1 cellular context compared by ENCODE assay signal in the genomic region with DNA sequence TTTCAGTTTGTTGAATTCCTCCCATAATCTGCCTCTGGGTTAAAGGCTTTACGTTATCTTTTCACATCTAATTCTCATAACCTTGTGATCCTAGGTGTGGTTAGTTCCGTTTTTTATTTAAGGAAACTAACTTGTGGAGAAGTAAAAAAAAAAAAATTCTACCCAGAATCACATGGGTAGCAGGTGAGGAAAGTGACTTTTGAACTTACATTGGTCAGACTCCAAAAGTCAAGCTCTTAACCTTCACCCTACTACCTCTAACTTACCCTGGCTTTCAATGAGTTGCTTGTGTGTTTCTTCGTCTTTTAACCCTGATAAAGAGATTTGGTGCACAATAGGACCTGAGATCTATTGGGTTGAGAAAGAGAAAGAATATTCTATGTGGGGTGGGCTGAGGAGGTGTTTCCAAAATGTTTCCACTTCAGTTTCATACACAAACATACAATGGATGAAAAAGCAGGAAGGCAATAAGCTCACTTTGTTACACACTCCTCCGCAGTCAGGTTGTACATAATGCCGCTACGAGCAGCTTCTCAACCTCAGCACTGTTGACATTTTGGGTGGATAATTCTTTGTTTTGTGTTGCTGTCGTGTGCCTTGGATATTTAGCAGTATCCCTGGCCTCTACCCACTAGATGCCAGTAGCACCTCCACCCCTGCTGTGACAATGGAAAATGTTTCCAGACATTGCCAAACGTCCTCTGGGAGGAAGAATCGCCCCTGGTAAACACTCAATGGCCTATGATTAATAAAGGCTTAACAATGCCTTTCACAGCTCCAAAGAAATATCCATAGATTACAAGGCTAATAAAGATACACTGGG.
TF ChIP-seq lines count a peak whose summit lies in the region.

No MANE protein-coding gene starts in this region.

TF ChIP-seq in HepG2, 621 proteins besides CTCF, POLR2A, EP300 and RAD21 (continued from another document and continues in another):
- TF ChIP-seq, protein P1, sequence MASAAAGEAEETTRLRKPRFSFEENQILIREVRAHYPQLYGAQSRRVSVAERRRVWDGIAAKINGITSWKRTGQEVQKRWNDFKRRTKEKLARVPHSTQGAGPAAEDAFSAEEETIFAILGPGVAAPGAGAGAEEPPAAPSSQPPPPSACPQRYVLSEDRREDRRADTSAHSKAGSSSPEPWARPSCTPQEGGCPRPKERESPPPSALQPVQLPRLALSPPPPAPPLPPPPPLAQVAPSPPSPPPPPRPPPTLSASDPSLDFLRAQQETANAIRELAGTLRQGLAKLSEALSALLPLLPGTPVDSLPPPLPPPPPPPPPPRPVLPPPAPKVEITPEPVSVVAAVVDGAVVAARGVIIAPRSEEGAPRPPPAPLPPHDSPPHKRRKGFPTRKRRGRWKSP (CRISPR knock-in tag; IDR thresholded peaks at IDR 0.05) = peak; percentile 45; the same call in 1 of the 2 replicates
- TF ChIP-seq, protein P2, sequence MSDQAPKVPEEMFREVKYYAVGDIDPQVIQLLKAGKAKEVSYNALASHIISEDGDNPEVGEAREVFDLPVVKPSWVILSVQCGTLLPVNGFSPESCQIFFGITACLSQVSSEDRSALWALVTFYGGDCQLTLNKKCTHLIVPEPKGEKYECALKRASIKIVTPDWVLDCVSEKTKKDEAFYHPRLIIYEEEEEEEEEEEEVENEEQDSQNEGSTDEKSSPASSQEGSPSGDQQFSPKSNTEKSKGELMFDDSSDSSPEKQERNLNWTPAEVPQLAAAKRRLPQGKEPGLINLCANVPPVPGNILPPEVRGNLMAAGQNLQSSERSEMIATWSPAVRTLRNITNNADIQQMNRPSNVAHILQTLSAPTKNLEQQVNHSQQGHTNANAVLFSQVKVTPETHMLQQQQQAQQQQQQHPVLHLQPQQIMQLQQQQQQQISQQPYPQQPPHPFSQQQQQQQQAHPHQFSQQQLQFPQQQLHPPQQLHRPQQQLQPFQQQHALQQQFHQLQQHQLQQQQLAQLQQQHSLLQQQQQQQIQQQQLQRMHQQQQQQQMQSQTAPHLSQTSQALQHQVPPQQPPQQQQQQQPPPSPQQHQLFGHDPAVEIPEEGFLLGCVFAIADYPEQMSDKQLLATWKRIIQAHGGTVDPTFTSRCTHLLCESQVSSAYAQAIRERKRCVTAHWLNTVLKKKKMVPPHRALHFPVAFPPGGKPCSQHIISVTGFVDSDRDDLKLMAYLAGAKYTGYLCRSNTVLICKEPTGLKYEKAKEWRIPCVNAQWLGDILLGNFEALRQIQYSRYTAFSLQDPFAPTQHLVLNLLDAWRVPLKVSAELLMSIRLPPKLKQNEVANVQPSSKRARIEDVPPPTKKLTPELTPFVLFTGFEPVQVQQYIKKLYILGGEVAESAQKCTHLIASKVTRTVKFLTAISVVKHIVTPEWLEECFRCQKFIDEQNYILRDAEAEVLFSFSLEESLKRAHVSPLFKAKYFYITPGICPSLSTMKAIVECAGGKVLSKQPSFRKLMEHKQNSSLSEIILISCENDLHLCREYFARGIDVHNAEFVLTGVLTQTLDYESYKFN (CRISPR knock-in tag; conservative IDR thresholded peaks at IDR 0.05) = peak; percentile 90
- TF ChIP-seq ESRRA (CRISPR knock-in tag; IDR thresholded peaks at IDR 0.05; ENCODE audit: low read depth) = peak; percentile 89; the same call in 1 of the 2 replicates
- TF ChIP-seq ZNF652 (CRISPR knock-in tag; IDR thresholded peaks at IDR 0.05; ENCODE audit: borderline replicate concordance, low read depth) = 0 out of 2 replicates have a peak, but pooled peaks have one; percentile 38
- TF ChIP-seq ZFP37 (CRISPR knock-in tag; IDR thresholded peaks at IDR 0.05; ENCODE audit: borderline replicate concordance) = no peak
- TF ChIP-seq, protein P3, sequence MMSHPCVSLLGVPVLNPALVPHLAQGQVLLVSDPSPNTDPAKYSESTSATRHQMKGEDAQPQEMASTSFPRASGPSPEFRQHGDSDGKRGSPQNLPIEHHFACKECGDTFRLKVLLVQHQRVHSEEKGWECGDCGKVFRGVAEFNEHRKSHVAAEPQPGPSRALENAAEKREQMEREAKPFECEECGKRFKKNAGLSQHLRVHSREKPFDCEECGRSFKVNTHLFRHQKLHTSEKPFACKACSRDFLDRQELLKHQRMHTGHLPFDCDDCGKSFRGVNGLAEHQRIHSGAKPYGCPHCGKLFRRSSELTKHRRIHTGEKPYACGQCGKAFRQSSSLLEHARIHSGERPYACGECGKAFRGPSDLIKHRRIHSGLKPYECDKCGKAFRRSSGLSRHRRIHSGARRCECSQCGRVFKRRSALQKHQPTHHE (CRISPR knock-in tag; IDR thresholded peaks at IDR 0.05; ENCODE audit: borderline replicate concordance) = 0 out of 2 replicates have a peak, but pooled peaks have one; percentile 26
- TF ChIP-seq SNAPC2 (CRISPR knock-in tag; IDR thresholded peaks at IDR 0.05) = peak; percentile 23; the same call in 1 of the 2 replicates
- TF ChIP-seq, protein P4, sequence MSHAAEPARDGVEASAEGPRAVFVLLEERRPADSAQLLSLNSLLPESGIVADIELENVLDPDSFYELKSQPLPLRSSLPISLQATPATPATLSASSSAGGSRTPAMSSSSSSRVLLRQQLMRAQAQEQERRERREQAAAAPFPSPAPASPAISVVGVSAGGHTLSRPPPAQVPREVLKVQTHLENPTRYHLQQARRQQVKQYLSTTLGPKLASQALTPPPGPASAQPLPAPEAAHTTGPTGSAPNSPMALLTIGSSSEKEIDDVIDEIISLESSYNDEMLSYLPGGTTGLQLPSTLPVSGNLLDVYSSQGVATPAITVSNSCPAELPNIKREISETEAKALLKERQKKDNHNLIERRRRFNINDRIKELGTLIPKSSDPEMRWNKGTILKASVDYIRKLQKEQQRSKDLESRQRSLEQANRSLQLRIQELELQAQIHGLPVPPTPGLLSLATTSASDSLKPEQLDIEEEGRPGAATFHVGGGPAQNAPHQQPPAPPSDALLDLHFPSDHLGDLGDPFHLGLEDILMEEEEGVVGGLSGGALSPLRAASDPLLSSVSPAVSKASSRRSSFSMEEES (CRISPR knock-in tag; IDR thresholded peaks at IDR 0.05) = peak; percentile 58; the same call in 1 of the 2 replicates
- TF ChIP-seq FOXA1 (IDR thresholded peaks at IDR 0.05) = no peak
- TF ChIP-seq FOXA1 (CRISPR knock-in tag; IDR thresholded peaks at IDR 0.05) = peak; percentile 73
- no peak; the same call in 1 of the 2 replicates for TF ChIP-seq RXRA (CRISPR knock-in tag; IDR thresholded peaks at IDR 0.05)
- TF ChIP-seq, protein P5, sequence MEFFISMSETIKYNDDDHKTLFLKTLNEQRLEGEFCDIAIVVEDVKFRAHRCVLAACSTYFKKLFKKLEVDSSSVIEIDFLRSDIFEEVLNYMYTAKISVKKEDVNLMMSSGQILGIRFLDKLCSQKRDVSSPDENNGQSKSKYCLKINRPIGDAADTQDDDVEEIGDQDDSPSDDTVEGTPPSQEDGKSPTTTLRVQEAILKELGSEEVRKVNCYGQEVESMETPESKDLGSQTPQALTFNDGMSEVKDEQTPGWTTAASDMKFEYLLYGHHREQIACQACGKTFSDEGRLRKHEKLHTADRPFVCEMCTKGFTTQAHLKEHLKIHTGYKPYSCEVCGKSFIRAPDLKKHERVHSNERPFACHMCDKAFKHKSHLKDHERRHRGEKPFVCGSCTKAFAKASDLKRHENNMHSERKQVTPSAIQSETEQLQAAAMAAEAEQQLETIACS (CRISPR knock-in tag; IDR thresholded peaks at IDR 0.05) = no peak
- TF ChIP-seq, protein P6, sequence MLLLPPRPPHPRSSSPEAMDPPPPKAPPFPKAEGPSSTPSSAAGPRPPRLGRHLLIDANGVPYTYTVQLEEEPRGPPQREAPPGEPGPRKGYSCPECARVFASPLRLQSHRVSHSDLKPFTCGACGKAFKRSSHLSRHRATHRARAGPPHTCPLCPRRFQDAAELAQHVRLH (CRISPR knock-in tag; IDR thresholded peaks at IDR 0.05; ENCODE audit: borderline replicate concordance, low read depth) = no peak; the same call in 1 of the 2 replicates
- TF ChIP-seq, protein P7, sequence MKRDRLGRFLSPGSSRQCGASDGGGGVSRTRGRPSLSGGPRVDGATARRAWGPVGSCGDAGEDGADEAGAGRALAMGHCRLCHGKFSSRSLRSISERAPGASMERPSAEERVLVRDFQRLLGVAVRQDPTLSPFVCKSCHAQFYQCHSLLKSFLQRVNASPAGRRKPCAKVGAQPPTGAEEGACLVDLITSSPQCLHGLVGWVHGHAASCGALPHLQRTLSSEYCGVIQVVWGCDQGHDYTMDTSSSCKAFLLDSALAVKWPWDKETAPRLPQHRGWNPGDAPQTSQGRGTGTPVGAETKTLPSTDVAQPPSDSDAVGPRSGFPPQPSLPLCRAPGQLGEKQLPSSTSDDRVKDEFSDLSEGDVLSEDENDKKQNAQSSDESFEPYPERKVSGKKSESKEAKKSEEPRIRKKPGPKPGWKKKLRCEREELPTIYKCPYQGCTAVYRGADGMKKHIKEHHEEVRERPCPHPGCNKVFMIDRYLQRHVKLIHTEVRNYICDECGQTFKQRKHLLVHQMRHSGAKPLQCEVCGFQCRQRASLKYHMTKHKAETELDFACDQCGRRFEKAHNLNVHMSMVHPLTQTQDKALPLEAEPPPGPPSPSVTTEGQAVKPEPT (CRISPR knock-in tag; IDR thresholded peaks at IDR 0.05; ENCODE audit: low read depth) = peak; percentile 19; the same call in 1 of the 2 replicates
- peak; percentile 23; the same call in 1 of the 2 replicates for TF ChIP-seq SAP130 (CRISPR knock-in tag; IDR thresholded peaks at IDR 0.05; ENCODE audit: low read depth)
- peak; percentile 55 for TF ChIP-seq ZEB1 (IDR thresholded peaks at IDR 0.05; ENCODE audit: insufficient replicate concordance, low read depth)
- TF ChIP-seq, protein P8, sequence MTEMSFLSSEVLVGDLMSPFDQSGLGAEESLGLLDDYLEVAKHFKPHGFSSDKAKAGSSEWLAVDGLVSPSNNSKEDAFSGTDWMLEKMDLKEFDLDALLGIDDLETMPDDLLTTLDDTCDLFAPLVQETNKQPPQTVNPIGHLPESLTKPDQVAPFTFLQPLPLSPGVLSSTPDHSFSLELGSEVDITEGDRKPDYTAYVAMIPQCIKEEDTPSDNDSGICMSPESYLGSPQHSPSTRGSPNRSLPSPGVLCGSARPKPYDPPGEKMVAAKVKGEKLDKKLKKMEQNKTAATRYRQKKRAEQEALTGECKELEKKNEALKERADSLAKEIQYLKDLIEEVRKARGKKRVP (CRISPR knock-in tag; IDR thresholded peaks at IDR 0.05) = 0 out of 4 replicates have a peak, but pooled peaks of 1 of the 2 experiments have one; percentile 8
- TF ChIP-seq FOXP1 (IDR thresholded peaks at IDR 0.05) = no peak
- peak; percentile 17 for TF ChIP-seq FOXP1 (CRISPR knock-in tag; IDR thresholded peaks at IDR 0.05)
- no peak for TF ChIP-seq TCF7L2 (IDR thresholded peaks at IDR 0.05; ENCODE audit: low read depth, low read length)
- TF ChIP-seq, protein P9, sequence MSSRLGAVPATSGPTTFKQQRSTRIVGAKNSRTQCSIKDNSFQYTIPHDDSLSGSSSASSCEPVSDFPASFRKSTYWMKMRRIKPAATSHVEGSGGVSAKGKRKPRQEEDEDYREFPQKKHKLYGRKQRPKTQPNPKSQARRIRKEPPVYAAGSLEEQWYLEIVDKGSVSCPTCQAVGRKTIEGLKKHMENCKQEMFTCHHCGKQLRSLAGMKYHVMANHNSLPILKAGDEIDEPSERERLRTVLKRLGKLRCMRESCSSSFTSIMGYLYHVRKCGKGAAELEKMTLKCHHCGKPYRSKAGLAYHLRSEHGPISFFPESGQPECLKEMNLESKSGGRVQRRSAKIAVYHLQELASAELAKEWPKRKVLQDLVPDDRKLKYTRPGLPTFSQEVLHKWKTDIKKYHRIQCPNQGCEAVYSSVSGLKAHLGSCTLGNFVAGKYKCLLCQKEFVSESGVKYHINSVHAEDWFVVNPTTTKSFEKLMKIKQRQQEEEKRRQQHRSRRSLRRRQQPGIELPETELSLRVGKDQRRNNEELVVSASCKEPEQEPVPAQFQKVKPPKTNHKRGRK (CRISPR knock-in tag; IDR thresholded peaks at IDR 0.05) = no peak
- TF ChIP-seq THAP11 (CRISPR knock-in tag; IDR thresholded peaks at IDR 0.05) = peak; percentile 50; the same call in 1 of the 2 replicates
- TF ChIP-seq ZNF878 (CRISPR knock-in tag; IDR thresholded peaks at IDR 0.05) = peak; percentile 88
- no peak for TF ChIP-seq ZNF75D (CRISPR knock-in tag; IDR thresholded peaks at IDR 0.05; ENCODE audit: borderline replicate concordance)
- TF ChIP-seq NCOR1 (IDR thresholded peaks at IDR 0.05; ENCODE audit: borderline replicate concordance, low read length) = peak; percentile 93
- TF ChIP-seq SP5 (CRISPR knock-in tag; IDR thresholded peaks at IDR 0.05; ENCODE audit: borderline replicate concordance, low read depth) = 0 out of 2 replicates have a peak, but pooled peaks have one; percentile 28
- no peak for TF ChIP-seq ZFYVE20 (CRISPR knock-in tag; IDR thresholded peaks at IDR 0.05; ENCODE audit: borderline replicate concordance, low read depth)
- peak; percentile 47; the same call in 1 of the 2 replicates for TF ChIP-seq ISL2 (CRISPR knock-in tag; IDR thresholded peaks at IDR 0.05)
- TF ChIP-seq, protein P10, sequence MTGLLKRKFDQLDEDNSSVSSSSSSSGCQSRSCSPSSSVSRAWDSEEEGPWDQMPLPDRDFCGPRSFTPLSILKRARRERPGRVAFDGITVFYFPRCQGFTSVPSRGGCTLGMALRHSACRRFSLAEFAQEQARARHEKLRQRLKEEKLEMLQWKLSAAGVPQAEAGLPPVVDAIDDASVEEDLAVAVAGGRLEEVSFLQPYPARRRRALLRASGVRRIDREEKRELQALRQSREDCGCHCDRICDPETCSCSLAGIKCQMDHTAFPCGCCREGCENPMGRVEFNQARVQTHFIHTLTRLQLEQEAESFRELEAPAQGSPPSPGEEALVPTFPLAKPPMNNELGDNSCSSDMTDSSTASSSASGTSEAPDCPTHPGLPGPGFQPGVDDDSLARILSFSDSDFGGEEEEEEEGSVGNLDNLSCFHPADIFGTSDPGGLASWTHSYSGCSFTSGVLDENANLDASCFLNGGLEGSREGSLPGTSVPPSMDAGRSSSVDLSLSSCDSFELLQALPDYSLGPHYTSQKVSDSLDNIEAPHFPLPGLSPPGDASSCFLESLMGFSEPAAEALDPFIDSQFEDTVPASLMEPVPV (CRISPR knock-in tag; IDR thresholded peaks at IDR 0.05) = 0 out of 2 replicates have a peak, but pooled peaks have one; percentile 10
- TF ChIP-seq, protein P11, sequence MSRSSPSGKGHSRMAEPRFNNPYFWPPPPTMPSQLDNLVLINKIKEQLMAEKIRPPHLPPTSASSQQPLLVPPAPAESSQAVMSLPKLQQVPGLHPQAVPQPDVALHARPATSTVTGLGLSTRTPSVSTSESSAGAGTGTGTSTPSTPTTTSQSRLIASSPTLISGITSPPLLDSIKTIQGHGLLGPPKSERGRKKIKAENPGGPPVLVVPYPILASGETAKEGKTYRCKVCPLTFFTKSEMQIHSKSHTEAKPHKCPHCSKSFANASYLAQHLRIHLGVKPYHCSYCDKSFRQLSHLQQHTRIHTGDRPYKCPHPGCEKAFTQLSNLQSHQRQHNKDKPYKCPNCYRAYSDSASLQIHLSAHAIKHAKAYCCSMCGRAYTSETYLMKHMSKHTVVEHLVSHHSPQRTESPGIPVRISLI (CRISPR knock-in tag; IDR thresholded peaks at IDR 0.05; ENCODE audit: borderline replicate concordance) = peak; percentile 96
- peak; percentile 67; the same call in 1 of the 2 replicates for TF ChIP-seq ZNF556 (CRISPR knock-in tag; IDR thresholded peaks at IDR 0.05; ENCODE audit: borderline replicate concordance)
- peak; percentile 40 for TF ChIP-seq CREM (IDR thresholded peaks at IDR 0.05)
- TF ChIP-seq CREM (CRISPR knock-in tag; IDR thresholded peaks at IDR 0.05) = no peak
- TF ChIP-seq, protein P12, sequence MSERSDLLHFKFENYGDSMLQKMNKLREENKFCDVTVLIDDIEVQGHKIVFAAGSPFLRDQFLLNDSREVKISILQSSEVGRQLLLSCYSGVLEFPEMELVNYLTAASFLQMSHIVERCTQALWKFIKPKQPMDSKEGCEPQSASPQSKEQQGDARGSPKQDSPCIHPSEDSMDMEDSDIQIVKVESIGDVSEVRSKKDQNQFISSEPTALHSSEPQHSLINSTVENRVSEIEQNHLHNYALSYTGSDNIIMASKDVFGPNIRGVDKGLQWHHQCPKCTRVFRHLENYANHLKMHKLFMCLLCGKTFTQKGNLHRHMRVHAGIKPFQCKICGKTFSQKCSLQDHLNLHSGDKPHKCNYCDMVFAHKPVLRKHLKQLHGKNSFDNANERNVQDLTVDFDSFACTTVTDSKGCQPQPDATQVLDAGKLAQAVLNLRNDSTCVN (CRISPR knock-in tag; IDR thresholded peaks at IDR 0.05; ENCODE audit: borderline replicate concordance) = 0 out of 2 replicates have a peak, but pooled peaks have one; percentile 40
